In the genomic region with DNA sequence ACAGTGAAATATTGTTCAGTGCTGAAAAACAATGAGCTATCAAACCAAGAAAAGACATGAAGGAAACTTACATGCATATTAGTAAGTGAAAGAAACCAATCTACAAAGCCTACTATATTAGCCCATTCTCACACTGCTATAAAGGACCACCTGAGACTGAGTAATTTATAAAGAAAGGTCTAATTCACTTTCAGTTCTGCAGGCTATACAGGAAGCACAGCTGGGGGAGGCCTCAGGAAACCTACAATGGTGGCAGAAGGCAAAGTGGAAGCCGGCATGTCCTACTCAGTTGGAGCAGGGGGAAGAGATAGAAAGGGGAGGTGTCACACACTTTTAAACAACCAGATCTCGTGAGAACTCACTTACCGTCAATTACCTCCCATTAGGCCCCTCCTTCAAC, we compare ENCODE assay signal across 1 cellular context.
TF ChIP-seq lines count a peak whose summit lies in the region.

No MANE protein-coding gene starts in this region.

TF ChIP-seq in HepG2, 621 proteins besides CTCF, POLR2A, EP300 and RAD21 (continued from another document):
- TF ChIP-seq ZBTB7B (CRISPR knock-in tag; IDR thresholded peaks at IDR 0.05) (no peak), ARNT (IDR thresholded peaks at IDR 0.05) (no peak), RARA (CRISPR knock-in tag; IDR thresholded peaks at IDR 0.05) (no peak), TGIF2 (CRISPR knock-in tag; IDR thresholded peaks at IDR 0.05) (no peak), ARNTL (CRISPR knock-in tag; IDR thresholded peaks at IDR 0.05) (no peak)
